ENCODE assay signal across 8 cellular contexts in the genomic region with DNA sequence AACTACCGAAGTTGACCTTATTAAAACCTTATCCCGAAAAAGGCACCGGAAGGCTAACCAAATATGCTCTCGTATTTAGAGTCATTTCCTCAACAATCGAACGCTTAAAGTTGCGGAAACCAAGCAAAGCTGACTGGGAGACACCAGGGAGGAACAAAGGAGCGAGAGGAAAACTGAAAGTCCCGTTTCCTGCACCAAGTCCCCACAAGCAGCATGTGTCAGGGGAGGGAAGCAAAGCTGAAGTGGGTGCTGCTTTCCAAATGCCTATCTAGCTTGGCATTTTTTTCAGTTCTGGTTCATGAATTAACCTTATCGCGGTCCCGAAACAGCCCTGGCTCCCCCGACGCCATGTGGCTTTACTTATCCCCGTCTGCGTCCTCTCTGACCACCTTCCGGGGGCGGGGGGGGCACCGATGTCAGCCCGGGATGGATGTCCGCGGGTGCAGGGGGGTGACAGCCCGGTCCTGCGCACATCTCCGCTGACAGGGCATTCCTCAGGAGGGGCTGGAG. TPM values are rescaled to one million over a fixed set of nuclear protein-coding genes. Genes with fewer than 3 reads are reported as not detected.
DNase-seq lines count a peak whose midpoint lies in the region; ATAC-seq and TF ChIP-seq lines count a peak whose summit lies in the region.

No MANE protein-coding gene starts in this region.

- H3K9me3 ChIP-seq in MG63 (no peaks in the 10 kb centered on the region), adipocyte (ENCODE audit: control insufficient read depth, low read length) (no peaks in the 10 kb centered on the region), parathyroid adenoma (ENCODE audit: control insufficient read depth, low read length) (no peaks in the 10 kb centered on the region)

- H3K9me3 Mint-ChIP-seq in activated T-cell treated with anti-CD3 and anti-CD28 coated beads, Interleukin-2, amount 50 U/mL, for 24 hours: no peaks in the 10 kb centered on the region

- H3K4me3 Mint-ChIP-seq in activated T-cell treated with anti-CD3 and anti-CD28 coated beads, Interleukin-2, amount 50 U/mL, for 24 hours: peak overlapping the region; percentile 82

- DNase-seq in activated T-cell treated with anti-CD3 and anti-CD28 coated beads, Interleukin-2, amount 50 U/mL, for 24 hours: peak; percentile 56
- DNase-seq in activated T-cell treated with anti-CD3 and anti-CD28 coated beads for 4 hours: no peak
- peak; percentile 37 for DNase-seq in MG63
- DNase-seq in adipocyte (ENCODE audit: low read depth): peak; percentile 76
- DNase-seq in left cardiac atrium: peak; percentile 74
- no peak for DNase-seq in stimulated activated naive CD4-positive, alpha-beta T cell treated with Interleukin-2 at 50 U/mL for 16 hours (lab: John Stamatoyannopoulos, UW)

- peak overlapping the region; percentile 91 for H3K9ac ChIP-seq in adipocyte (ENCODE audit: low read length)
- H3K9ac ChIP-seq in parathyroid adenoma: no peak overlapping the region

- peak overlapping the region; percentile 45 for H3K27ac ChIP-seq in parathyroid adenoma

- H3K4me1 ChIP-seq in adipocyte (ENCODE audit: control insufficient read depth, insufficient read depth, low read length) (peaks cover 57% of the 10 kb centered on the region), parathyroid adenoma (peaks cover 8% of the 10 kb centered on the region)

- no peaks in the 10 kb centered on the region for H3K27me3 ChIP-seq in MG63
- H3K27me3 ChIP-seq in adipocyte (replicated peaks; ENCODE audit: control insufficient read depth, insufficient read depth, low read length): no peaks in the 10 kb centered on the region
- H3K27me3 ChIP-seq in parathyroid adenoma (ENCODE audit: control insufficient read depth, insufficient read depth, low read length): no peaks in the 10 kb centered on the region

- peaks cover 3% of the 10 kb centered on the region for H3K36me3 Mint-ChIP-seq in activated T-cell treated with anti-CD3 and anti-CD28 coated beads, Interleukin-2, amount 50 U/mL, for 24 hours (ENCODE audit: low read depth)

- H3K27me3 Mint-ChIP-seq in activated T-cell treated with anti-CD3 and anti-CD28 coated beads, Interleukin-2, amount 50 U/mL, for 24 hours: peaks cover 7% of the 10 kb centered on the region

- H3K36me3 ChIP-seq in MG63: no peaks in the 10 kb centered on the region
- H3K36me3 ChIP-seq in adipocyte (ENCODE audit: control insufficient read depth, insufficient read depth, low read length, severe bottlenecking): no peaks in the 10 kb centered on the region
- no peaks in the 10 kb centered on the region for H3K36me3 ChIP-seq in parathyroid adenoma (ENCODE audit: control insufficient read depth, insufficient read depth, low read length)

- H3K27ac Mint-ChIP-seq in activated T-cell treated with anti-CD3 and anti-CD28 coated beads, Interleukin-2, amount 50 U/mL, for 24 hours: peak overlapping the region; percentile 86

- peak overlapping the region; percentile 42 for H3K4me3 ChIP-seq in MG63
- H3K4me3 ChIP-seq in adipocyte (ENCODE audit: low read length): peak overlapping the region; percentile 85
- peak overlapping the region; percentile 38 for H3K4me3 ChIP-seq in parathyroid adenoma (ENCODE audit: low read depth, low read length)

- ATAC-seq in left cardiac atrium: peak; percentile 80 to 86
- ATAC-seq in GM21381 (IDR thresholded peaks at IDR 0.05; ENCODE audit: unreplicated experiment): no peak

- no peak overlapping the region for H2AFZ ChIP-seq in parathyroid adenoma

- peaks cover 42% of the 10 kb centered on the region for H3K79me2 ChIP-seq in parathyroid adenoma

- peaks cover 65% of the 10 kb centered on the region for H3K4me1 Mint-ChIP-seq in activated T-cell treated with anti-CD3 and anti-CD28 coated beads, Interleukin-2, amount 50 U/mL, for 24 hours (ENCODE audit: low read depth)

- intact Hi-C loops in left cardiac atrium (cut with DNase I): no loop called here

- H3K4me2 ChIP-seq in parathyroid adenoma (ENCODE audit: low read length): peak overlapping the region; percentile 47

- TF ChIP-seq CTCF in parathyroid adenoma (IDR thresholded peaks at IDR 0.05): no peak

RNA-seq across cellular contexts. Expression of a gene that starts 44.1 kb away (rescaled TPM):
- 1.7 and 2.4 TPM in 2 replicates for total RNA-seq in MG63 (2014; rRNA removed; shearing (Covaris generic); ENCODE audit: low replicate concordance)
- total RNA-seq in left cardiac atrium: 10 to 100 TPM; 14.9 to 15.7 TPM

Comparison
In these comparisons a context has a peak if more than half of its experiments do, and no peak if none do; other contexts are left out.
1. DNase-seq: peak in activated T-cell treated with anti-CD3 and anti-CD28 coated beads, Interleukin-2, amount 50 U/mL, for 24 hours (single experiment), MG63 (single experiment), adipocyte (single experiment) and left cardiac atrium (single experiment); none in activated T-cell treated with anti-CD3 and anti-CD28 coated beads for 4 hours (single experiment) and stimulated activated naive CD4-positive, alpha-beta T cell treated with Interleukin-2 at 50 U/mL for 16 hours (single experiment).
2. Peak in every context shown above with its lines, with median percentiles within 50 percentile points of each other: H3K4me3 ChIP-seq.